1 cellular context compared by ENCODE assay signal in the genomic region with DNA sequence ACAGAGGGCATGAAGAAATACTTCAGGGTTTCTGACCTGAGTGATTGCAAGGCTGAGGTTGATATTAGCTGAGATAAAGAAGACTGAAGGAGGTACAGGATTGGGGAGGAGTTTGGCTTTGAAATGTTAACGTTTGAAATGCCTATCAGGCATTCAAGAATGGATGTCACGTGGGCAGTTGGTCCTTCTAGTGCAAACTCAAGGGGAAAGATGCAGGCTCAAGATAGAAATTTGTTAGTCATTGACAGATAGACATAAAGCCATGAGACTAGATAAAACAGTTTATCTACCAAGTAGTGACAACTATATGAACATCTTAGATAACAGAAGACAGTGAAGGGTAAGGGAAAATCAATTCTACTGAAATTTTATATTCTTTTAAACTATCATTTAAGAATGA.
TF ChIP-seq lines count a peak whose summit lies in the region.

No MANE protein-coding gene starts in this region.

TF ChIP-seq in GM23338, 12 proteins besides CTCF, POLR2A, EP300 and RAD21 (continued from another document):
- TF ChIP-seq, protein P1, sequence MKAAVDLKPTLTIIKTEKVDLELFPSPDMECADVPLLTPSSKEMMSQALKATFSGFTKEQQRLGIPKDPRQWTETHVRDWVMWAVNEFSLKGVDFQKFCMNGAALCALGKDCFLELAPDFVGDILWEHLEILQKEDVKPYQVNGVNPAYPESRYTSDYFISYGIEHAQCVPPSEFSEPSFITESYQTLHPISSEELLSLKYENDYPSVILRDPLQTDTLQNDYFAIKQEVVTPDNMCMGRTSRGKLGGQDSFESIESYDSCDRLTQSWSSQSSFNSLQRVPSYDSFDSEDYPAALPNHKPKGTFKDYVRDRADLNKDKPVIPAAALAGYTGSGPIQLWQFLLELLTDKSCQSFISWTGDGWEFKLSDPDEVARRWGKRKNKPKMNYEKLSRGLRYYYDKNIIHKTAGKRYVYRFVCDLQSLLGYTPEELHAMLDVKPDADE (IDR thresholded peaks at IDR 0.05): no peak
- TF ChIP-seq NANOG (IDR thresholded peaks at IDR 0.05; ENCODE audit: borderline replicate concordance) (no peak), CREB1 (CRISPR knock-in tag; IDR thresholded peaks at IDR 0.05; ENCODE audit: low read depth) (no peak)
- TF ChIP-seq, protein P2, sequence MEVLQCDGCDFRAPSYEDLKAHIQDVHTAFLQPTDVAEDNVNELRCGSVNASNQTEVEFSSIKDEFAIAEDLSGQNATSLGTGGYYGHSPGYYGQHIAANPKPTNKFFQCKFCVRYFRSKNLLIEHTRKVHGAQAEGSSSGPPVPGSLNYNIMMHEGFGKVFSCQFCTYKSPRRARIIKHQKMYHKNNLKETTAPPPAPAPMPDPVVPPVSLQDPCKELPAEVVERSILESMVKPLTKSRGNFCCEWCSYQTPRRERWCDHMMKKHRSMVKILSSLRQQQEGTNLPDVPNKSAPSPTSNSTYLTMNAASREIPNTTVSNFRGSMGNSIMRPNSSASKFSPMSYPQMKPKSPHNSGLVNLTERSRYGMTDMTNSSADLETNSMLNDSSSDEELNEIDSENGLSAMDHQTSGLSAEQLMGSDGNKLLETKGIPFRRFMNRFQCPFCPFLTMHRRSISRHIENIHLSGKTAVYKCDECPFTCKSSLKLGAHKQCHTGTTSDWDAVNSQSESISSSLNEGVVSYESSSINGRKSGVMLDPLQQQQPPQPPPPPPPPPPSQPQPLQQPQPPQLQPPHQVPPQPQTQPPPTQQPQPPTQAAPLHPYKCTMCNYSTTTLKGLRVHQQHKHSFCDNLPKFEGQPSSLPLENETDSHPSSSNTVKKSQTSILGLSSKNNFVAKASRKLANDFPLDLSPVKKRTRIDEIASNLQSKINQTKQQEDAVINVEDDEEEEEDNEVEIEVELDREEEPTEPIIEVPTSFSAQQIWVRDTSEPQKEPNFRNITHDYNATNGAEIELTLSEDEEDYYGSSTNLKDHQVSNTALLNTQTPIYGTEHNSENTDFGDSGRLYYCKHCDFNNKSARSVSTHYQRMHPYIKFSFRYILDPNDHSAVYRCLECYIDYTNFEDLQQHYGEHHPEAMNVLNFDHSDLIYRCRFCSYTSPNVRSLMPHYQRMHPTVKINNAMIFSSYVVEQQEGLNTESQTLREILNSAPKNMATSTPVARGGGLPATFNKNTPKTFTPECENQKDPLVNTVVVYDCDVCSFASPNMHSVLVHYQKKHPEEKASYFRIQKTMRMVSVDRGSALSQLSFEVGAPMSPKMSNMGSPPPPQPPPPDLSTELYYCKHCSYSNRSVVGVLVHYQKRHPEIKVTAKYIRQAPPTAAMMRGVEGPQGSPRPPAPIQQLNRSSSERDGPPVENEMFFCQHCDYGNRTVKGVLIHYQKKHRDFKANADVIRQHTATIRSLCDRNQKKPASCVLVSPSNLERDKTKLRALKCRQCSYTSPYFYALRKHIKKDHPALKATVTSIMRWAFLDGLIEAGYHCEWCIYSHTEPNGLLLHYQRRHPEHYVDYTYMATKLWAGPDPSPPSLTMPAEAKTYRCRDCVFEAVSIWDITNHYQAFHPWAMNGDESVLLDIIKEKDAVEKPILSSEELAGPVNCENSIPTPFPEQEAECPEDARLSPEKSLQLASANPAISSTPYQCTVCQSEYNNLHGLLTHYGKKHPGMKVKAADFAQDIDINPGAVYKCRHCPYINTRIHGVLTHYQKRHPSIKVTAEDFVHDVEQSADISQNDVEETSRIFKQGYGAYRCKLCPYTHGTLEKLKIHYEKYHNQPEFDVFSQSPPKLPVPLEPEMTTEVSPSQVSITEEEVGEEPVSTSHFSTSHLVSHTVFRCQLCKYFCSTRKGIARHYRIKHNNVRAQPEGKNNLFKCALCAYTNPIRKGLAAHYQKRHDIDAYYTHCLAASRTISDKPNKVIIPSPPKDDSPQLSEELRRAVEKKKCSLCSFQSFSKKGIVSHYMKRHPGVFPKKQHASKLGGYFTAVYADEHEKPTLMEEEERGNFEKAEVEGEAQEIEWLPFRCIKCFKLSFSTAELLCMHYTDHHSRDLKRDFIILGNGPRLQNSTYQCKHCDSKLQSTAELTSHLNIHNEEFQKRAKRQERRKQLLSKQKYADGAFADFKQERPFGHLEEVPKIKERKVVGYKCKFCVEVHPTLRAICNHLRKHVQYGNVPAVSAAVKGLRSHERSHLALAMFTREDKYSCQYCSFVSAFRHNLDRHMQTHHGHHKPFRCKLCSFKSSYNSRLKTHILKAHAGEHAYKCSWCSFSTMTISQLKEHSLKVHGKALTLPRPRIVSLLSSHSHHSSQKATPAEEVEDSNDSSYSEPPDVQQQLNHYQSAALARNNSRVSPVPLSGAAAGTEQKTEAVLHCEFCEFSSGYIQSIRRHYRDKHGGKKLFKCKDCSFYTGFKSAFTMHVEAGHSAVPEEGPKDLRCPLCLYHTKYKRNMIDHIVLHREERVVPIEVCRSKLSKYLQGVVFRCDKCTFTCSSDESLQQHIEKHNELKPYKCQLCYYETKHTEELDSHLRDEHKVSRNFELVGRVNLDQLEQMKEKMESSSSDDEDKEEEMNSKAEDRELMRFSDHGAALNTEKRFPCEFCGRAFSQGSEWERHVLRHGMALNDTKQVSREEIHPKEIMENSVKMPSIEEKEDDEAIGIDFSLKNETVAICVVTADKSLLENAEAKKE (CRISPR knock-in tag; IDR thresholded peaks at IDR 0.05): no peak
